Comparison of ENCODE assay signal across 17 cellular contexts in the genomic region with DNA sequence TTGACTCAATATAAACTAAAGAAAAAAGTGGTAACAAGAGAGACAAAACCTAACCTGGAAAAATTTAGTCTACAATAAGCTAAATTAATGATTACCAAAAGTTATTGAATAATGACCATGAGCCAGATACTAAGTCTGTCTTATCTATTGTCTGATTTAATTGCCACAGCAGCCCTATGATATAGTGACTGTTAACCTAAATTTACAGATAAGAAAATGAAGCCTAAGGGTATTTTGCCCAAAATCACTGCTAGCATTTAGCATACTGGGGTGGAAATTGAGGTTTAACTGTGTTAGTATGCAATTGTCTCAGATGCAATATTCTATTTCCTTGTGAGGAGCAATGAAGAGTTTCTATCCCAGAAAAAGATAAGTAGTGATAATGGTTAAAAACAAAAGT.
A peak's percentile ranks its signal among the peaks of the same experiment; 100 is the strongest.
DNase-seq lines count a peak whose midpoint lies in the region; TF ChIP-seq lines count a peak whose summit lies in the region.
"Had no signal": no experiment of that assay in that cellular context is flagged by ENCODE, and none has a peak within 500 bp of the region (broad histone marks: within the 10 kb centered on the region; RNA-seq: fewer than 3 reads in every experiment).

No MANE protein-coding gene starts in this region.

- H3K36me3 Mint-ChIP-seq in endodermal cell (ENCODE audit: low read depth), result peaks cover 3% of the 10 kb centered on the region
- peaks cover 4% of the 10 kb centered on the region for H3K36me3 Mint-ChIP-seq in progenitor cell of endocrine pancreas (ENCODE audit: insufficient read depth)
- H3K36me3 Mint-ChIP-seq in activated CD4-positive, alpha-beta memory T cell treated with anti-CD3 and anti-CD28 coated beads for 36 hours, result no peaks in the 10 kb centered on the region
- H3K36me3 Mint-ChIP-seq: CD8-positive, alpha-beta T cell had no signal

- H3K27me3 Mint-ChIP-seq in endodermal cell (ENCODE audit: insufficient read depth) (no peaks in the 10 kb centered on the region), progenitor cell of endocrine pancreas (no peaks in the 10 kb centered on the region)
- H3K27me3 Mint-ChIP-seq in activated CD4-positive, alpha-beta memory T cell treated with anti-CD3 and anti-CD28 coated beads for 36 hours, result no peaks in the 10 kb centered on the region
- H3K27me3 Mint-ChIP-seq: B cell; CD4-positive, alpha-beta T cell had no signal

- H3K4me2 ChIP-seq in SK-N-SH, result no peak overlapping the region
- H3K4me2 ChIP-seq: A549; BLaER1 treated with 17β-estradiol and CSF1 and Interleukin-3, amounts not matched to agents 10 nM and 100 nM had no signal

- H3K4me3 ChIP-seq in SK-N-SH (ENCODE audit: low read depth in 2 of 2, low read length in 1 of 2) (no peak overlapping the region), endodermal cell (ENCODE audit: low read length) (no peak overlapping the region)
- H3K4me3 ChIP-seq: A549; BLaER1 treated with 17β-estradiol and CSF1 and Interleukin-3, amounts not matched to agents 10 nM and 100 nM had no signal

- POLR2A ChIA-PET in SK-N-SH (lab: Yijun Ruan, JAX), result no interaction called here
- POLR2A ChIA-PET in activated CD4-positive, alpha-beta memory T cell treated with anti-CD3 and anti-CD28 coated beads for 36 hours (lab: Charles Lee), result no interaction called here

- no peaks in the 10 kb centered on the region for H3K9me2 ChIP-seq in SK-N-SH

- DNase-seq in SK-N-SH (peak; percentile 9), endodermal cell (no peak), progenitor cell of endocrine pancreas (ENCODE audit: low spot score, unreplicated experiment) (no peak), inferior parietal cortex (ENCODE audit: extremely low spot score) (no peak)
- no peak for DNase-seq in activated CD4-positive, alpha-beta memory T cell treated with anti-CD3 and anti-CD28 coated beads for 36 hours
- DNase-seq: AML-193; Caco-2; Calu3; CD4-positive, alpha-beta T cell; CD8-positive, alpha-beta T cell; DMS79 treated with DMSO at 0.1 percent for 48 hours; GF-D8 had no signal

- CTCF ChIA-PET in SK-N-SH (lab: Yijun Ruan, JAX), result no interaction called here
- CTCF ChIA-PET in activated CD4-positive, alpha-beta memory T cell treated with anti-CD3 and anti-CD28 coated beads for 36 hours (lab: Charles Lee), result no interaction called here

- no peak for TF ChIP-seq RAD21 in SK-N-SH (IDR thresholded peaks at IDR 0.05; ENCODE audit: low read length)

- peak overlapping the region; percentile 69 for H3K27ac Mint-ChIP-seq in endodermal cell
- H3K27ac Mint-ChIP-seq in progenitor cell of endocrine pancreas, result peak overlapping the region; percentile 91
- no peak overlapping the region for H3K27ac Mint-ChIP-seq in activated CD4-positive, alpha-beta memory T cell treated with anti-CD3 and anti-CD28 coated beads for 36 hours
- H3K27ac Mint-ChIP-seq: B cell; CD4-positive, alpha-beta T cell; CD8-positive, alpha-beta T cell had no signal

- H3K27ac ChIP-seq in SK-N-SH (ENCODE audit: low read depth in 2 of 2, low read length in 1 of 2) (no peak overlapping the region), endodermal cell (ENCODE audit: low read depth, low read length) (no peak overlapping the region)
- H3K27ac ChIP-seq: 22Rv1; A549; BLaER1 treated with 17β-estradiol and CSF1 and Interleukin-3, amounts not matched to agents 10 nM and 100 nM; C4-2B had no signal

- no peaks in the 10 kb centered on the region for H3K79me2 ChIP-seq in SK-N-SH (ENCODE audit: insufficient read depth)

- no peaks in the 10 kb centered on the region for H3F3A ChIP-seq in SK-N-SH (replicated peaks; ENCODE audit: insufficient read depth)

- H3K27me3 ChIP-seq in SK-N-SH (ENCODE audit: insufficient read depth) (no peaks in the 10 kb centered on the region), endodermal cell (ENCODE audit: control insufficient read depth, insufficient read depth, low read length, poor library complexity, severe bottlenecking) (no peaks in the 10 kb centered on the region)
- H3K27me3 ChIP-seq: BLaER1 treated with 17β-estradiol and CSF1 and Interleukin-3, amounts not matched to agents 10 nM and 100 nM had no signal

- H3K9me3 Mint-ChIP-seq in endodermal cell (peaks cover 20% of the 10 kb centered on the region), progenitor cell of endocrine pancreas (ENCODE audit: low read depth) (peaks cover 22% of the 10 kb centered on the region)
- H3K9me3 Mint-ChIP-seq in activated CD4-positive, alpha-beta memory T cell treated with anti-CD3 and anti-CD28 coated beads for 36 hours, result peaks cover 12% of the 10 kb centered on the region

- no peaks in the 10 kb centered on the region for H4K20me1 ChIP-seq in SK-N-SH (ENCODE audit: insufficient read depth)
- H4K20me1 ChIP-seq: BLaER1 treated with 17β-estradiol and CSF1 and Interleukin-3, amounts not matched to agents 10 nM and 100 nM had no signal

- TF ChIP-seq CTCF in SK-N-SH (IDR thresholded peaks at IDR 0.05) (no peak), endodermal cell (conservative IDR thresholded peaks at IDR 0.05) (no peak), progenitor cell of endocrine pancreas (IDR thresholded peaks at IDR 0.05; ENCODE audit: unreplicated experiment) (no peak)

- intact Hi-C loops in activated CD4-positive, alpha-beta memory T cell treated with anti-CD3 and anti-CD28 coated beads for 36 hours (cut with micrococcal nuclease), result no loop called here

- H2AFZ ChIP-seq in SK-N-SH (ENCODE audit: low read depth), result no peak overlapping the region

- TF ChIP-seq EP300 in SK-N-SH (IDR thresholded peaks at IDR 0.05; ENCODE audit: borderline replicate concordance in 1 of 2, low read depth in 1 of 2, low read length in 1 of 2), result peak in 1 of 2 experiments; percentile 69; a peak in 1 of 4 replicates

- H3K9me3 ChIP-seq in SK-N-SH (no peaks in the 10 kb centered on the region), endodermal cell (ENCODE audit: control insufficient read depth, low read length) (peaks cover 11% of the 10 kb centered on the region)
- H3K9me3 ChIP-seq: A549, Caco-2 had no signal

- no peak overlapping the region for H3K4me3 Mint-ChIP-seq in endodermal cell
- H3K4me3 Mint-ChIP-seq in progenitor cell of endocrine pancreas (ENCODE audit: low read depth), result no peak overlapping the region
- no peak overlapping the region for H3K4me3 Mint-ChIP-seq in activated CD4-positive, alpha-beta memory T cell treated with anti-CD3 and anti-CD28 coated beads for 36 hours
- H3K4me3 Mint-ChIP-seq: B cell; CD4-positive, alpha-beta T cell; CD8-positive, alpha-beta T cell had no signal

- no peaks in the 10 kb centered on the region; a peak in 1 of 4 replicates for H3K4me1 ChIP-seq in SK-N-SH (ENCODE audit: control insufficient read depth in 1 of 2, insufficient read depth in 2 of 2, low read depth in 1 of 2, low read length in 1 of 2)
- H3K4me1 ChIP-seq in endodermal cell (ENCODE audit: control insufficient read depth, insufficient read depth, low read length), result no peaks in the 10 kb centered on the region
- H3K4me1 ChIP-seq: A549; BLaER1 treated with 17β-estradiol and CSF1 and Interleukin-3, amounts not matched to agents 10 nM and 100 nM; Caco-2 had no signal

- H3K9ac ChIP-seq in SK-N-SH (no peak overlapping the region), endodermal cell (ENCODE audit: extremely low read depth, low read length, poor library complexity, severe bottlenecking) (no peak overlapping the region)
- H3K9ac ChIP-seq: BLaER1 treated with 17β-estradiol and CSF1 and Interleukin-3, amounts not matched to agents 10 nM and 100 nM had no signal

- H3K36me3 ChIP-seq in SK-N-SH (replicated peaks in 1 of 2; ENCODE audit: control insufficient read depth in 1 of 2, insufficient read depth in 2 of 2, low read length in 1 of 2), result no peaks in the 10 kb centered on the region
- no peaks in the 10 kb centered on the region for H3K36me3 ChIP-seq in endodermal cell (ENCODE audit: control insufficient read depth, insufficient read depth, low read length)
- H3K36me3 ChIP-seq: BLaER1 treated with 17β-estradiol and CSF1 and Interleukin-3, amounts not matched to agents 10 nM and 100 nM had no signal

- H3K4me1 Mint-ChIP-seq in endodermal cell (peaks cover 8% of the 10 kb centered on the region), progenitor cell of endocrine pancreas (ENCODE audit: low read depth) (peaks cover 14% of the 10 kb centered on the region)
- no peaks in the 10 kb centered on the region for H3K4me1 Mint-ChIP-seq in activated CD4-positive, alpha-beta memory T cell treated with anti-CD3 and anti-CD28 coated beads for 36 hours (ENCODE audit: low read depth)
- H3K4me1 Mint-ChIP-seq: B cell had no signal

TF ChIP-seq in SK-N-SH, 30 proteins besides CTCF, POLR2A, EP300 and RAD21 (continues in another document):
- no peak for TF ChIP-seq FOSL2 (IDR thresholded peaks at IDR 0.05; ENCODE audit: borderline replicate concordance, low read depth)
- TF ChIP-seq USF1 (IDR thresholded peaks at IDR 0.05; ENCODE audit: borderline replicate concordance, low read depth), result no peak
- TF ChIP-seq GATA2 (CRISPR knock-in tag; IDR thresholded peaks at IDR 0.05), result peak; percentile 82
- TF ChIP-seq TCF12 (IDR thresholded peaks at IDR 0.05), result no peak
- TF ChIP-seq RFX5 (IDR thresholded peaks at IDR 0.05; ENCODE audit: low read length), result no peak
